Comparison of ENCODE assay signal across 21 cellular contexts in genomic region chrY:21261158-21261557, GRCh38.
DNase-seq lines count a peak whose midpoint lies in the region; ATAC-seq and TF ChIP-seq lines count a peak whose summit lies in the region.
"Had no signal": no experiment of that assay in that cellular context is flagged by ENCODE, and none has a peak within 500 bp of the region (broad histone marks: within the 10 kb centered on the region; RNA-seq: fewer than 3 reads in every experiment).

No MANE protein-coding gene starts in this region.

- H3K27me3 ChIP-seq in OCI-LY3 (ENCODE audit: low read depth, low read length), result no peaks in the 10 kb centered on the region
- H3K27me3 ChIP-seq in heart right ventricle, result no peaks in the 10 kb centered on the region

- TF ChIP-seq CTCF in OCI-LY3 (IDR thresholded peaks at IDR 0.05; ENCODE audit: low read depth, low read length) (no peak), heart right ventricle (IDR thresholded peaks at IDR 0.05) (no peak)

- H3K36me3 ChIP-seq in OCI-LY3 (replicated peaks; ENCODE audit: low read depth, low read length) (peaks cover 14% of the 10 kb centered on the region), heart right ventricle (no peaks in the 10 kb centered on the region)

- H3K4me1 ChIP-seq in OCI-LY3 (ENCODE audit: low read length) (peaks cover 56% of the 10 kb centered on the region), heart right ventricle (no peaks in the 10 kb centered on the region)

- 56 to 63% methylated on average over 4 of the region's 4 CpGs for WGBS in heart right ventricle, 2 donors

- H3K27me3 Mint-ChIP-seq in T-helper 2 cell treated with Interferon-gamma antibody and Interleukin-4, amounts not matched to agents 5 μg/mL and 100 μg/mL, for 36 hours (ENCODE audit: low read depth), result no peaks in the 10 kb centered on the region
- H3K27me3 Mint-ChIP-seq in activated naive CD4-positive, alpha-beta T cell treated with anti-CD3 and anti-CD28 coated beads, Interleukin-2, amount 50 U/mL, for 24 hours, result no peaks in the 10 kb centered on the region
- H3K27me3 Mint-ChIP-seq in activated naive CD4-positive, alpha-beta T cell treated with anti-CD3 and anti-CD28 coated beads for 36 hours (ENCODE audit: low read depth), result no peaks in the 10 kb centered on the region
- H3K27me3 Mint-ChIP-seq: CD8-positive, alpha-beta memory T cell had no signal

- intact Hi-C loops in activated naive CD4-positive, alpha-beta T cell treated with anti-CD3 and anti-CD28 coated beads for 36 hours (cut with micrococcal nuclease), result loop anchor here (5.0 kb wide), 1 partner anchor 514 kb away; no protein-coding TSS in a partner anchor
- intact Hi-C loops in heart right ventricle (cut with DNase I), result loop anchor here in 1 of 10 donors (10.0 kb wide), 1 partner anchor 286 kb away; no protein-coding TSS in a partner anchor

- H3K79me2 ChIP-seq in OCI-LY3 (ENCODE audit: low read length), result peaks cover 11% of the 10 kb centered on the region

- no peak for ATAC-seq in heart right ventricle
- ATAC-seq: GM12878, GM23338, HCT116 had no signal

- no peak overlapping the region for H2AFZ ChIP-seq in OCI-LY3 (ENCODE audit: low read depth, low read length)
- H2AFZ ChIP-seq: GM23338 had no signal

- CTCF ChIA-PET in activated naive CD4-positive, alpha-beta T cell treated with anti-CD3 and anti-CD28 coated beads for 36 hours (lab: Charles Lee), result interaction anchor here (0.7 to 1.7 kb wide), 2 partner anchors 15 to 684 kb away, joined by 4 to 6 read pairs; no protein-coding TSS in a partner anchor

- H4K20me1 ChIP-seq in OCI-LY3 (ENCODE audit: insufficient read depth, low read length), result no peaks in the 10 kb centered on the region

- no peak for DNase-seq in T-helper 2 cell treated with Interferon-gamma antibody and Interleukin-4, amounts not matched to agents 5 μg/mL and 100 μg/mL, for 36 hours (ENCODE audit: low spot score)
- DNase-seq in T-helper 2 cell (no peak), medulla oblongata (ENCODE audit: extremely low spot score) (no peak), heart right ventricle (no peak)
- no peak for DNase-seq in activated naive CD4-positive, alpha-beta T cell treated with anti-CD3 and anti-CD28 coated beads for 36 hours
- no peak for DNase-seq in activated effector memory CD4-positive, alpha-beta T cell treated with Interleukin-2 at 50 U/mL for 16 hours
- DNase-seq: ACHN; AML-193; C1 segment of cervical spinal cord; CD8-positive, alpha-beta memory T cell; DMS 273 treated with DMSO at 0.1 percent for 48 hours; DMS79; EL; GDM1; H9 had no signal

- H3K36me3 Mint-ChIP-seq in T-helper 2 cell treated with Interferon-gamma antibody and Interleukin-4, amounts not matched to agents 5 μg/mL and 100 μg/mL, for 36 hours (ENCODE audit: low read depth), result peaks cover 18% of the 10 kb centered on the region
- H3K36me3 Mint-ChIP-seq in activated naive CD4-positive, alpha-beta T cell treated with anti-CD3 and anti-CD28 coated beads, Interleukin-2, amount 50 U/mL, for 24 hours, result no peaks in the 10 kb centered on the region
- H3K36me3 Mint-ChIP-seq in activated naive CD4-positive, alpha-beta T cell treated with anti-CD3 and anti-CD28 coated beads for 36 hours (ENCODE audit: low read depth), result no peaks in the 10 kb centered on the region
- H3K36me3 Mint-ChIP-seq: CD8-positive, alpha-beta memory T cell had no signal

- peaks cover 30% of the 10 kb centered on the region for H3K4me1 Mint-ChIP-seq in T-helper 2 cell treated with Interferon-gamma antibody and Interleukin-4, amounts not matched to agents 5 μg/mL and 100 μg/mL, for 36 hours (ENCODE audit: low read depth)
- peaks cover 37% of the 10 kb centered on the region for H3K4me1 Mint-ChIP-seq in activated naive CD4-positive, alpha-beta T cell treated with anti-CD3 and anti-CD28 coated beads, Interleukin-2, amount 50 U/mL, for 24 hours
- H3K4me1 Mint-ChIP-seq in activated naive CD4-positive, alpha-beta T cell treated with anti-CD3 and anti-CD28 coated beads for 36 hours (ENCODE audit: low read depth), result peaks cover 27% of the 10 kb centered on the region
- H3K4me1 Mint-ChIP-seq: GM23338, H9 had no signal

- H3K27ac ChIP-seq in OCI-LY3 (ENCODE audit: low read length) (peak overlapping the region; percentile 76), heart right ventricle (no peak overlapping the region)
- H3K27ac ChIP-seq: 22Rv1 had no signal

- H3K4me2 ChIP-seq in OCI-LY3 (ENCODE audit: low read length), result peak overlapping the region; percentile 55
- H3K4me2 ChIP-seq: GM23338 had no signal

- H3K9me3 ChIP-seq in OCI-LY3 (ENCODE audit: insufficient read depth, low read length), result no peaks in the 10 kb centered on the region
- H3K9me3 ChIP-seq in heart right ventricle, result no peaks in the 10 kb centered on the region

- H3K27ac Mint-ChIP-seq in T-helper 2 cell treated with Interferon-gamma antibody and Interleukin-4, amounts not matched to agents 5 μg/mL and 100 μg/mL, for 36 hours, result no peak overlapping the region
- peak overlapping the region; percentile 93 for H3K27ac Mint-ChIP-seq in activated naive CD4-positive, alpha-beta T cell treated with anti-CD3 and anti-CD28 coated beads, Interleukin-2, amount 50 U/mL, for 24 hours
- H3K27ac Mint-ChIP-seq in activated naive CD4-positive, alpha-beta T cell treated with anti-CD3 and anti-CD28 coated beads for 36 hours, result no peak overlapping the region
- H3K27ac Mint-ChIP-seq: GM23338, H9 had no signal

- H3K9me3 Mint-ChIP-seq in T-helper 2 cell treated with Interferon-gamma antibody and Interleukin-4, amounts not matched to agents 5 μg/mL and 100 μg/mL, for 36 hours, result no peaks in the 10 kb centered on the region
- no peaks in the 10 kb centered on the region for H3K9me3 Mint-ChIP-seq in activated naive CD4-positive, alpha-beta T cell treated with anti-CD3 and anti-CD28 coated beads, Interleukin-2, amount 50 U/mL, for 24 hours
- H3K9me3 Mint-ChIP-seq in activated naive CD4-positive, alpha-beta T cell treated with anti-CD3 and anti-CD28 coated beads for 36 hours, result no peaks in the 10 kb centered on the region
- H3K9me3 Mint-ChIP-seq: CD8-positive, alpha-beta memory T cell; H9 had no signal

- peak overlapping the region; percentile 18 for H3K4me3 Mint-ChIP-seq in T-helper 2 cell treated with Interferon-gamma antibody and Interleukin-4, amounts not matched to agents 5 μg/mL and 100 μg/mL, for 36 hours
- H3K4me3 Mint-ChIP-seq in activated naive CD4-positive, alpha-beta T cell treated with anti-CD3 and anti-CD28 coated beads, Interleukin-2, amount 50 U/mL, for 24 hours, result no peak overlapping the region
- H3K4me3 Mint-ChIP-seq in activated naive CD4-positive, alpha-beta T cell treated with anti-CD3 and anti-CD28 coated beads for 36 hours, result no peak overlapping the region
- H3K4me3 Mint-ChIP-seq: GM23338, H9 had no signal

- no peak overlapping the region for H3K9ac ChIP-seq in OCI-LY3 (ENCODE audit: low read length)

- H3K4me3 ChIP-seq in OCI-LY3 (ENCODE audit: low read length) (no peak overlapping the region), heart right ventricle (no peak overlapping the region)
- H3K4me3 ChIP-seq: GM12878, GM23338 had no signal
